ENCODE assay signal across 5 cellular contexts in genomic region chr6:12332750-12333079, GRCh38. TPM values are rescaled to one million over a fixed set of nuclear protein-coding genes. Genes with fewer than 3 reads are reported as not detected.
"Had no signal": no experiment of that assay in that cellular context is flagged by ENCODE, and none has a peak within 500 bp of the region (broad histone marks: within the 10 kb centered on the region; RNA-seq: fewer than 3 reads in every experiment).

No MANE protein-coding gene starts in this region.

RNA-seq across cellular contexts. Expression of gene EDN1, which starts 42.6 kb away (rescaled TPM):
- total RNA-seq: activated CD4-positive, alpha-beta memory T cell treated with anti-CD3 and anti-CD28 coated beads for 36 hours; activated CD4-positive, alpha-beta T cell treated with anti-CD3 and anti-CD28 coated beads for 36 hours; activated CD8-positive, alpha-beta memory T cell treated with anti-CD3 and anti-CD28 coated beads, Interleukin-2, amount 10 ng/mL, durations not matched to agents 7 days and 5 days; activated CD8-positive, alpha-beta T cell treated with anti-CD3 and anti-CD28 coated beads, Interleukin-2, amount 10 ng/mL, durations not matched to agents 7 days and 5 days; activated naive CD8-positive, alpha-beta T cell treated with anti-CD3 and anti-CD28 coated beads for 36 hours had no signal
